Comparison of ENCODE assay signal across 21 cellular contexts in the genomic region with DNA sequence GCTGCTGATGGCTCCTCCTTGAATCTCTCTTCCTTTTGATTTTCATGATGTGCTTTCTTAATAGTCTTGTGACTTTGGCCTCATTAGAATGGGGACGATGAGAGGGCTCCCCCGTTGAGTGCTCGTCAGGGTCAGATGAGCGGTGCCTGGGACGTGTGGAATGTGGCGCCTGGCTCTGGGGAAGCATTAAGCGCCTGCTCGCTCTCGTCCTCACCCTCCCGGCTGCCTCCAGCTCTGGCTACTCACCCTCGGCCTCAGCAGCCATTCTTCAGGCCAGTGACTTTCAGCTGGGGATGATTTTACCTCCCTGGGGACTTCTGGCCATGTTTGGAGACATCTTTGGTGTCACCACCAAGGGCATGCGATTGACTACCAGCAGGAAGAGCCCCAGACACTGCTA.
"Had no signal": no experiment of that assay in that cellular context is flagged by ENCODE, and none has a peak within 500 bp of the region (broad histone marks: within the 10 kb centered on the region; RNA-seq: fewer than 3 reads in every experiment).

No MANE protein-coding gene starts in this region.

- ATAC-seq: esophagus mucosa; left cardiac atrium; natural killer cell; psoas muscle; sciatic nerve; stimulated activated naive B cell treated with anti-CD40 and anti-IgM and Interleukin-4, amounts not matched to agents 10 μg/mL and 1 μg/mL and 100 μg/mL, for 72 hours; stimulated activated naive CD8-positive, alpha-beta T cell treated with anti-CD3 and anti-CD28 coated beads, Interleukin-15, amount 100 ng/mL, for 72 hours; upper lobe of right lung had no signal

- H2AFZ ChIP-seq: neural progenitor cell, parathyroid adenoma had no signal

- H3K27ac ChIP-seq: colonic mucosa, heart left ventricle, neural progenitor cell, parathyroid adenoma, psoas muscle, testis, tibial nerve, upper lobe of right lung, vagina had no signal

- H3K27ac Mint-ChIP-seq: mesothelial cell of epicardium; natural killer cell; neural progenitor cell; stimulated activated naive B cell treated with anti-CD40 and anti-IgM and Interleukin-4, amounts not matched to agents 10 μg/mL and 1 μg/mL and 100 μg/mL, for 72 hours; stimulated activated naive CD8-positive, alpha-beta T cell treated with anti-CD3 and anti-CD28 coated beads, Interleukin-15, amount 100 ng/mL, for 72 hours had no signal

- DNase-seq: colonic mucosa; dermis blood vessel endothelial cell; heart left ventricle; hippocampal formation; left cardiac atrium; natural killer cell; occipital lobe; psoas muscle; stimulated activated CD4-positive, alpha-beta T cell treated with anti-CD3 and anti-CD28 coated beads, Interleukin-2, amount 100 ng/mL, for 24 hours; stimulated activated CD4-positive, alpha-beta T cell treated with anti-CD3 and anti-CD28 coated beads, Interleukin-4, amount 100 ng/mL, for 4 hours; stimulated activated naive B cell treated with anti-CD40 and anti-IgM and Interleukin-4, amounts not matched to agents 10 μg/mL and 1 μg/mL and 100 μg/mL, for 72 hours; stimulated activated naive CD8-positive, alpha-beta T cell treated with anti-CD3 and anti-CD28 coated beads, Interleukin-15, amount 100 ng/mL, for 72 hours; testis; upper lobe of right lung had no signal

- H3K27me3 Mint-ChIP-seq: stimulated activated naive CD8-positive, alpha-beta T cell treated with anti-CD3 and anti-CD28 coated beads, Interleukin-15, amount 100 ng/mL, for 72 hours had no signal

- H3K4me3 Mint-ChIP-seq: mesothelial cell of epicardium; natural killer cell; neural progenitor cell; stimulated activated naive B cell treated with anti-CD40 and anti-IgM and Interleukin-4, amounts not matched to agents 10 μg/mL and 1 μg/mL and 100 μg/mL, for 72 hours; stimulated activated naive CD8-positive, alpha-beta T cell treated with anti-CD3 and anti-CD28 coated beads, Interleukin-15, amount 100 ng/mL, for 72 hours had no signal

- H3K4me2 ChIP-seq: neural progenitor cell had no signal

- H3K79me2 ChIP-seq: parathyroid adenoma had no signal

- H3K4me1 Mint-ChIP-seq: natural killer cell; stimulated activated naive CD8-positive, alpha-beta T cell treated with anti-CD3 and anti-CD28 coated beads, Interleukin-15, amount 100 ng/mL, for 72 hours had no signal

- H3K9me3 ChIP-seq: colonic mucosa, testis, upper lobe of right lung, vagina had no signal

- H3K27me3 ChIP-seq: colonic mucosa, neural progenitor cell, testis, tibial nerve, upper lobe of right lung, vagina had no signal

- H3K9ac ChIP-seq: neural progenitor cell, parathyroid adenoma had no signal

- H3K9me3 Mint-ChIP-seq: neural progenitor cell; stimulated activated naive CD8-positive, alpha-beta T cell treated with anti-CD3 and anti-CD28 coated beads, Interleukin-15, amount 100 ng/mL, for 72 hours had no signal

- H3K36me3 ChIP-seq: colonic mucosa, heart left ventricle, neural progenitor cell, tibial nerve, upper lobe of right lung, vagina had no signal

- H3K4me3 ChIP-seq: colonic mucosa, heart left ventricle, neural progenitor cell, psoas muscle, testis, tibial nerve, upper lobe of right lung, vagina had no signal

- H3K4me1 ChIP-seq: colonic mucosa, heart left ventricle, parathyroid adenoma, psoas muscle, testis, tibial nerve, upper lobe of right lung, vagina had no signal

- H3K36me3 Mint-ChIP-seq: mesothelial cell of epicardium, natural killer cell, neural progenitor cell had no signal
